Comparison of ENCODE assay signal across 15 cellular contexts in genomic region chr17:64126918-64127317, GRCh38. TPM values are rescaled to one million over a fixed set of nuclear protein-coding genes. Genes with fewer than 3 reads are reported as not detected.
DNase-seq lines count a peak whose midpoint lies in the region; ATAC-seq, FAIRE-seq and TF ChIP-seq lines count a peak whose summit lies in the region.
"Had no signal": no experiment of that assay in that cellular context is flagged by ENCODE, and none has a peak within 500 bp of the region (broad histone marks: within the 10 kb centered on the region; RNA-seq: fewer than 3 reads in every experiment).

No MANE protein-coding gene starts in this region.

- no peaks in the 10 kb centered on the region for H3K9me3 Mint-ChIP-seq in Calu3 (ENCODE audit: low read depth, unreplicated experiment)

- no peaks in the 10 kb centered on the region for H3K36me3 ChIP-seq in colonic mucosa
- H3K36me3 ChIP-seq: SJCRH30 had no signal

- H3K4me3 ChIP-seq in A549 (no peak overlapping the region), colonic mucosa (no peak overlapping the region), dorsolateral prefrontal cortex (no peak overlapping the region)
- H3K4me3 ChIP-seq: SJCRH30 had no signal

- no peak overlapping the region for H3K27ac ChIP-seq in A549
- peak overlapping the region; percentile 77 for H3K27ac ChIP-seq in epithelial cell of prostate
- H3K27ac ChIP-seq in colonic mucosa = no peak overlapping the region
- H3K27ac ChIP-seq in dorsolateral prefrontal cortex = no peak overlapping the region
- H3K27ac ChIP-seq: C4-2B, HL-60, SJCRH30 had no signal

- POLR2A ChIA-PET in A549 (lab: Yijun Ruan, JAX) = interaction anchor here (1.2 kb wide), 1 partner anchor 46 kb away, joined by 4 read pairs; no protein-coding TSS in a partner anchor

- H3K4me1 ChIP-seq in A549 = peaks cover 50% of the 10 kb centered on the region
- H3K4me1 ChIP-seq in colonic mucosa = peaks cover 5% of the 10 kb centered on the region

- FAIRE-seq in A549 (lab: Jason Lieb, UNC) = peak; percentile 7

- no peak overlapping the region for H3K27ac Mint-ChIP-seq in Calu3 (ENCODE audit: unreplicated experiment)
- H3K27ac Mint-ChIP-seq in T-helper 17 cell = peak overlapping the region; percentile 89
- H3K27ac Mint-ChIP-seq: endodermal cell had no signal

- TSS peak; percentile 15 for BruUV-seq in Calu3 (replicated peaks; lab: Mats Ljungman, UMichigan)

- no peak for TF ChIP-seq RAD21 in A549 (conservative IDR thresholded peaks at IDR 0.05 in 1 of 2, IDR thresholded peaks at IDR 0.05 in 1 of 2)

- H3K4me3 Mint-ChIP-seq in Calu3 (ENCODE audit: low read depth, unreplicated experiment) (no peak overlapping the region), T-helper 17 cell (peak overlapping the region; percentile 90)
- H3K4me3 Mint-ChIP-seq: endodermal cell had no signal

- CTCF ChIA-PET in A549 (lab: Yijun Ruan, JAX) = interaction anchor here (0.6 to 29.0 kb wide), 7 partner anchors 37 to 917 kb away, joined by 3 to 863 read pairs (median 7); no protein-coding TSS in a partner anchor
- CTCF ChIA-PET in Calu3 (lab: Charles Lee) = interaction anchor here (2.3 kb wide), 1 partner anchor 71 kb away, joined by 5 read pairs; no protein-coding TSS in a partner anchor

- intact Hi-C loops in Calu3 (cut with micrococcal nuclease; ENCODE audit: unreplicated experiment) = no loop called here
- intact Hi-C loops in colonic mucosa (cut with DNase I) = no loop called here
- intact Hi-C loops in dorsolateral prefrontal cortex (cut with DNase I) = no loop called here

- DNase-seq in A549 (ENCODE audit: low read depth in 1 of 2, low spot score in 1 of 2) (no peak), Calu3 (no peak), T-helper 17 cell (no peak), epithelial cell of prostate (ENCODE audit: low read depth, low spot score) (no peak), colonic mucosa (no peak), dorsolateral prefrontal cortex (no peak)
- DNase-seq: activated CD4-positive, CD25-positive, alpha-beta regulatory T cell treated with anti-CD3 and anti-CD28 coated beads, Interleukin-2, amount 50 U/mL, for 72 hours; posterior cingulate gyrus; SJCRH30; stimulated activated CD4-positive, alpha-beta T cell treated with anti-CD3 and anti-CD28 coated beads, Interleukin-4, amount 100 ng/mL, for 1 hour had no signal

- H3K27me3 ChIP-seq in colonic mucosa (no peaks in the 10 kb centered on the region), dorsolateral prefrontal cortex (no peaks in the 10 kb centered on the region)
- H3K27me3 ChIP-seq: SJCRH30 had no signal

- peak overlapping the region; percentile 91 for H3K4me2 ChIP-seq in A549

- H3K36me3 Mint-ChIP-seq in Calu3 (ENCODE audit: insufficient read depth, unreplicated experiment) (peaks cover 18% of the 10 kb centered on the region), T-helper 17 cell (ENCODE audit: low read depth) (no peaks in the 10 kb centered on the region)

- no peak for TF ChIP-seq CTCF in A549 (IDR thresholded peaks at IDR 0.05)
- no peak for TF ChIP-seq CTCF in Calu3 (IDR thresholded peaks at IDR 0.05; ENCODE audit: unreplicated experiment)
- no peak for TF ChIP-seq CTCF in colonic mucosa (IDR thresholded peaks at IDR 0.05)
- TF ChIP-seq CTCF in dorsolateral prefrontal cortex (IDR thresholded peaks at IDR 0.05 in 54 of 56, conservative IDR thresholded peaks at IDR 0.05 in 2 of 56; ENCODE audit: low read depth in 1 of 56, partially characterized antibody in 56 of 56) = no peak

- no peak for TF ChIP-seq POLR2A in A549 (IDR thresholded peaks at IDR 0.05; ENCODE audit: low read length)

- no peaks in the 10 kb centered on the region for H3K9me3 ChIP-seq in A549
- H3K9me3 ChIP-seq in T-helper 17 cell (ENCODE audit: control insufficient read depth, low read length, poor library complexity, severe bottlenecking) = no peaks in the 10 kb centered on the region
- no peaks in the 10 kb centered on the region for H3K9me3 ChIP-seq in colonic mucosa
- H3K9me3 ChIP-seq: SJCRH30 had no signal

- 25% methylated on average over 1 of the region's 1 CpG for WGBS in A549 (ENCODE audit: missing lambda C conversion rate)

- H3K4me1 Mint-ChIP-seq in Calu3 (ENCODE audit: low read depth, unreplicated experiment) = no peaks in the 10 kb centered on the region
- peaks cover 54% of the 10 kb centered on the region for H3K4me1 Mint-ChIP-seq in T-helper 17 cell

- ATAC-seq in A549 (no peak), T-helper 17 cell (no peak), GM21390 (IDR thresholded peaks at IDR 0.05; ENCODE audit: unreplicated experiment) (no peak), HG03135 (IDR thresholded peaks at IDR 0.05; ENCODE audit: unreplicated experiment) (no peak)

- H3K27me3 Mint-ChIP-seq in Calu3 (ENCODE audit: unreplicated experiment) (no peaks in the 10 kb centered on the region), T-helper 17 cell (no peaks in the 10 kb centered on the region)

- H3K9ac ChIP-seq in colonic mucosa (ENCODE audit: low read depth in 2 of 2, low read length in 2 of 2) = no peak overlapping the region

- no peak for TF ChIP-seq EP300 in A549 (IDR thresholded peaks at IDR 0.05)

TF ChIP-seq in A549, 52 proteins besides CTCF, POLR2A, EP300 and RAD21 (continues in another document):
- TF ChIP-seq USF2 (IDR thresholded peaks at IDR 0.05) (no peak), EHMT2 (IDR thresholded peaks at IDR 0.05; ENCODE audit: low read depth) (no peak), RNF2 (IDR thresholded peaks at IDR 0.05; ENCODE audit: borderline replicate concordance, low read depth) (no peak), FOXS1 (CRISPR knock-in tag; IDR thresholded peaks at IDR 0.05) (no peak), PBX3 (IDR thresholded peaks at IDR 0.05) (no peak), CHD4 (IDR thresholded peaks at IDR 0.05; ENCODE audit: borderline replicate concordance) (no peak), REST (IDR thresholded peaks at IDR 0.05) (no peak), RFX5 (IDR thresholded peaks at IDR 0.05) (no peak), TP53 (CRISPR knock-in tag; IDR thresholded peaks at IDR 0.05) (no peak), MAZ (IDR thresholded peaks at IDR 0.05; ENCODE audit: borderline replicate concordance, low read depth, low read length) (no peak), SREBF2 (IDR thresholded peaks at IDR 0.05) (no peak), BHLHE40 (IDR thresholded peaks at IDR 0.05; ENCODE audit: low read depth, low read length) (no peak), TFCP2L1 (CRISPR knock-in tag; IDR thresholded peaks at IDR 0.05) (no peak), HDAC2 (IDR thresholded peaks at IDR 0.05) (no peak)

RNA-seq across cellular contexts. Expression of gene ERN1, which starts 3.0 kb away (rescaled TPM):
- 19.8 and 23.3 TPM in 2 replicates for polyA plus RNA-seq in A549 (2011; rRNA removed)
- polyA plus RNA-seq in A549 (2012; cell fraction: cytosol; rRNA removed) = 4.5 and 4.6 TPM in 2 replicates
- polyA plus RNA-seq in A549 (2012; cell fraction: nucleus; rRNA removed) = 7.3 and 8.1 TPM in 2 replicates
- polyA plus RNA-seq in A549 (2017; fragmentation: RNase III; extraction: RNeasy Plus Mini Kit Qiagen cat#74134 plus additional on column Dnase treatment) = 3.5 to 4.1 TPM (median 3.7 TPM) in 3 replicates
- polyA minus RNA-seq in A549 (2011; rRNA and poly(A)+ RNA removed) = 39.3 and 44.8 TPM in 2 replicates
- total RNA-seq in Calu3 (2022) = 16.5 and 17.3 TPM in 2 replicates
- total RNA-seq in T-helper 17 cell = 100 to 1,000 TPM; 185 to 196 TPM
- 10 to 100 TPM; 19.2 to 19.6 TPM for total RNA-seq in colonic mucosa
- 10 to 100 TPM in 50 of 120 experiments, 1 to 10 TPM in 70; 5.1 to 20.0 (median 9.3) TPM for total RNA-seq in dorsolateral prefrontal cortex

Comparison
In these comparisons a context has a peak if more than half of its experiments do, and no peak if none do; other contexts are left out.
1. RNA of gene ERN1, which starts 3.0 kb away (total RNA-seq): 185 to 196 TPM in T-helper 17 cell; 19.2 to 19.6 TPM in colonic mucosa, 16.5 to 17.3 TPM in Calu3 and 5.1 to 20.0 TPM in dorsolateral prefrontal cortex; every median in the first group is over 4 times any median in the second.